In genomic region chr5:43338856-43339255, GRCh38 we compare ENCODE assay signal across 1 cellular context.
TF ChIP-seq lines count a peak whose summit lies in the region.

No MANE protein-coding gene starts in this region.

TF ChIP-seq in K562, 482 proteins besides CTCF, POLR2A, EP300 and RAD21 (continued from another document):
- TF ChIP-seq ATF3 (IDR thresholded peaks at IDR 0.05): peak; percentile 45; the same call in 1 of the 2 replicates
- TF ChIP-seq ATF3 (CRISPR knock-in tag; conservative IDR thresholded peaks at IDR 0.05): no peak
- peak; percentile 40; the same call in 1 of the 2 replicates for TF ChIP-seq CEBPG (CRISPR knock-in tag; IDR thresholded peaks at IDR 0.05)
- peak in 1 of 2 experiments; percentile 54; a peak in 2 of 4 replicates for TF ChIP-seq CEBPG (tag; conservative IDR thresholded peaks at IDR 0.05 in 1 of 2, IDR thresholded peaks at IDR 0.05 in 1 of 2)
